In the genomic region with DNA sequence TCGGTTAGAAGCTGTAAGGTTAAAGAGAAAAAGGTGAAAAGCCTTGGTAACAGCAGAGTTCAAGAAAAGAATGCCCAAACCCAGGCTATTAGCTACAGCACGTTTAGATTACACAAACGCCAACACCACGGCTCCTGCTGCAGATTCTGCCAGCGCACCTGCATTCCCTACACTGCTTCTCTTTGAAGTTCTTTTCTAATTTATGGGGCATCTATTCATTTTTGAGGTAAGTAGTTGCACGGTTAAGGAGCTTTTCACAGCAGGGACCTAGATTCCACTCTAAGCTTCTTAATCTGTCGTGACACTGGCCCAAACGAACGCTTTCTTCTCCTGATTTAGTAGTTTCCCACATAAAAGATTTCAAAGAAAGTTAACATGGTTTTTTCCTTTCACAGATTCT, we compare ENCODE assay signal across 28 cellular contexts.
"Had no signal": no experiment of that assay in that cellular context is flagged by ENCODE, and none has a peak within 500 bp of the region (broad histone marks: within the 10 kb centered on the region; RNA-seq: fewer than 3 reads in every experiment).

No MANE protein-coding gene starts in this region.

- H3K9me3 ChIP-seq: left lung, lower lobe of right lung, pancreas, prostate gland, stomach, testis, tibial artery, upper lobe of right lung had no signal

- ATAC-seq: left colon; naive thymus-derived CD8-positive, alpha-beta T cell; pancreas; right cardiac atrium; sciatic nerve; stimulated activated naive B cell treated with anti-CD40 and anti-IgM and Interleukin-4, amounts not matched to agents 10 μg/mL and 1 μg/mL and 100 μg/mL, for 72 hours; stimulated activated naive CD8-positive, alpha-beta T cell treated with anti-CD3 and anti-CD28 coated beads, Interleukin-15, Interleukin-2, amounts not matched to agents 100 U/mL and 50 U/mL, for 24 hours had no signal

- H3K4me3 ChIP-seq: left lung, lower lobe of right lung, pancreas, prostate gland, skin epidermis, stomach, testis, tibial artery, upper lobe of right lung had no signal

- DNase-seq: hypothalamus; immature natural killer cell; kidney; left colon; left lung; lower lobe of right lung; mammary epithelial cell; mesenchymal stem cell; naive thymus-derived CD8-positive, alpha-beta T cell; nephron progenitor cell; nucleus accumbens; pancreas; retina; right cardiac atrium; stimulated activated CD4-positive, alpha-beta T cell treated with anti-CD3 and anti-CD28 coated beads, Interleukin-12 subunit alpha, Interleukin-12 subunit beta, amount 100 ng/mL, for 4 hours; stimulated activated CD4-positive, alpha-beta T cell treated with anti-CD3 and anti-CD28 coated beads, Interleukin-15, amount 100 ng/mL, for 24 hours; stimulated activated CD4-positive, alpha-beta T cell treated with anti-CD3 and anti-CD28 coated beads, Interleukin-2, amount 100 ng/mL, for 24 hours; stimulated activated CD4-positive, alpha-beta T cell treated with anti-CD3 and anti-CD28 coated beads, Interleukin-4, amount 100 ng/mL, for 1 hour; stimulated activated naive B cell treated with anti-CD40 and anti-IgM and Interleukin-4, amounts not matched to agents 10 μg/mL and 1 μg/mL and 100 μg/mL, for 72 hours; stimulated activated naive CD8-positive, alpha-beta T cell treated with anti-CD3 and anti-CD28 coated beads, Interleukin-15, Interleukin-2, amounts not matched to agents 100 U/mL and 50 U/mL, for 24 hours; stomach; testis; tibial artery; trophoblast cell; upper lobe of right lung had no signal

- H3K27me3 ChIP-seq: left lung, pancreas, stomach, testis, tibial artery, upper lobe of right lung had no signal

- H3K27ac ChIP-seq: left lung, lower lobe of right lung, pancreas, prostate gland, skin epidermis, stomach, testis, tibial artery, upper lobe of right lung had no signal

- H3K36me3 ChIP-seq: prostate gland had no signal

- H3K4me1 ChIP-seq: left lung, lower lobe of right lung, pancreas, prostate gland, testis, tibial artery, upper lobe of right lung had no signal
